ENCODE assay signal across 1 cellular context in the genomic region with DNA sequence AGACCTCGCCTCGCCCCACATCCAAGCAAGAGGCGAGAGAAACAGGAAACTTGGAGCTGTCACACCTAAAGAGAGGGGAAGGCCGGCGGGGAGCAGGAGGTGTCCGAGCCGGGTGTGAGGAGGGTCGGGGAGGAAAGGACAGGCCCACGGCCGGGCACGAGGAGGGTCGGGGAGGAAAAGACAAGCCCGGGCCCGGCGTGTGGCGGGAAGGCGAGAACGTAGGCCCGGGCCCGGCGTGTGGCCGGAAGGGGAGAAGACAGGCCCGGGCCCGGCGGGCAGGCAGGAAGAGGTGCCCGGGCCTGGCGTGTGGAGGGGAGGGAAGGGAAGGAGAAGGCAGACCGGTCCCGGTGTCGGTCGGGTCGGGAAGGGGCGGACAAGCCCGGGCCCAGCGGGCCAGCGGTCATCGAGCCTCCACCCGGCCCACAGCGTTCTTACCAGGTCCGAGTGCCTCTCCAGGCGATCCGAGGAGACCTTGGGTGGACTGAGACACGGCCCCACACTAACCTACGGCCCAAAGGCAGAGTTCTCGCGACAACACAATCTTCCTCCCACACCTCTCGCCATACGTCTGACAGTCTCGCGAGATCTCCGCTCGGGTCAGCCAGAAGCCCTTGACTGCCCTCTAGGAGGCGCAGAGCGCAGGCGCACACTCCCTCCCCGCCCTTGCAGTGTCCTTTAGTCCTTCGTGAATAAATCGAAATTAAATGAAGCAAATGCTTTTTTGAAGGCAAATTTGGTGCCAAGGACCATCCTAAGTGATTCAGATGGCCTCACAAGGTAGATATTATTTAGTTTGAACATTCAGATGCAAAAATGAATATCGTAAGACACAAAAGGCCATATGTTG.
TF ChIP-seq lines count a peak whose summit lies in the region.

A gene (minus strand): TSS at position 533 of the 847 bp plus-strand sequence. CDS start 13,943 bp downstream, outside the sequence.

TF ChIP-seq in HepG2, 621 proteins besides CTCF, POLR2A, EP300 and RAD21 (continued from another document and continues in another):
- TF ChIP-seq, protein P1, sequence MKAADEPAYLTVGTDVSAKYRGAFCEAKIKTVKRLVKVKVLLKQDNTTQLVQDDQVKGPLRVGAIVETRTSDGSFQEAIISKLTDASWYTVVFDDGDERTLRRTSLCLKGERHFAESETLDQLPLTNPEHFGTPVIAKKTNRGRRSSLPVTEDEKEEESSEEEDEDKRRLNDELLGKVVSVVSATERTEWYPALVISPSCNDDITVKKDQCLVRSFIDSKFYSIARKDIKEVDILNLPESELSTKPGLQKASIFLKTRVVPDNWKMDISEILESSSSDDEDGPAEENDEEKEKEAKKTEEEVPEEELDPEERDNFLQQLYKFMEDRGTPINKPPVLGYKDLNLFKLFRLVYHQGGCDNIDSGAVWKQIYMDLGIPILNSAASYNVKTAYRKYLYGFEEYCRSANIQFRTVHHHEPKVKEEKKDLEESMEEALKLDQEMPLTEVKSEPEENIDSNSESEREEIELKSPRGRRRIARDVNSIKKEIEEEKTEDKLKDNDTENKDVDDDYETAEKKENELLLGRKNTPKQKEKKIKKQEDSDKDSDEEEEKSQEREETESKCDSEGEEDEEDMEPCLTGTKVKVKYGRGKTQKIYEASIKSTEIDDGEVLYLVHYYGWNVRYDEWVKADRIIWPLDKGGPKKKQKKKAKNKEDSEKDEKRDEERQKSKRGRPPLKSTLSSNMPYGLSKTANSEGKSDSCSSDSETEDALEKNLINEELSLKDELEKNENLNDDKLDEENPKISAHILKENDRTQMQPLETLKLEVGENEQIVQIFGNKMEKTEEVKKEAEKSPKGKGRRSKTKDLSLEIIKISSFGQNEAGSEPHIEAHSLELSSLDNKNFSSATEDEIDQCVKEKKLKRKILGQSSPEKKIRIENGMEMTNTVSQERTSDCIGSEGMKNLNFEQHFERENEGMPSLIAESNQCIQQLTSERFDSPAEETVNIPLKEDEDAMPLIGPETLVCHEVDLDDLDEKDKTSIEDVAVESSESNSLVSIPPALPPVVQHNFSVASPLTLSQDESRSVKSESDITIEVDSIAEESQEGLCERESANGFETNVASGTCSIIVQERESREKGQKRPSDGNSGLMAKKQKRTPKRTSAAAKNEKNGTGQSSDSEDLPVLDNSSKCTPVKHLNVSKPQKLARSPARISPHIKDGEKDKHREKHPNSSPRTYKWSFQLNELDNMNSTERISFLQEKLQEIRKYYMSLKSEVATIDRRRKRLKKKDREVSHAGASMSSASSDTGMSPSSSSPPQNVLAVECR (CRISPR knock-in tag; IDR thresholded peaks at IDR 0.05; ENCODE audit: borderline replicate concordance): peak; percentile 87
- TF ChIP-seq MAZ (IDR thresholded peaks at IDR 0.05; ENCODE audit: borderline replicate concordance, low read depth, low read length): no peak
- peak; percentile 40; the same call in 1 of the 2 replicates for TF ChIP-seq MAZ (CRISPR knock-in tag; IDR thresholded peaks at IDR 0.05; ENCODE audit: low read depth)
- TF ChIP-seq THYN1 (CRISPR knock-in tag; IDR thresholded peaks at IDR 0.05; ENCODE audit: borderline replicate concordance, low read depth): no peak
- TF ChIP-seq ZNF34 (CRISPR knock-in tag; IDR thresholded peaks at IDR 0.05; ENCODE audit: borderline replicate concordance): no peak
- 0 out of 2 replicates have a peak, but pooled peaks have one; percentile 15 for TF ChIP-seq SMAD3 (CRISPR knock-in tag; IDR thresholded peaks at IDR 0.05)
- TF ChIP-seq MED1 (CRISPR knock-in tag; IDR thresholded peaks at IDR 0.05): peak; percentile 66; the same call in 1 of the 2 replicates
- TF ChIP-seq NPAS2 (CRISPR knock-in tag; IDR thresholded peaks at IDR 0.05; ENCODE audit: borderline replicate concordance): no peak
- peak; percentile 70; the same call in 1 of the 2 replicates for TF ChIP-seq DR1 (CRISPR knock-in tag; IDR thresholded peaks at IDR 0.05)
- peak; percentile 63 for TF ChIP-seq ZNF350 (CRISPR knock-in tag; IDR thresholded peaks at IDR 0.05; ENCODE audit: borderline replicate concordance, low read depth)
- TF ChIP-seq, protein P2, sequence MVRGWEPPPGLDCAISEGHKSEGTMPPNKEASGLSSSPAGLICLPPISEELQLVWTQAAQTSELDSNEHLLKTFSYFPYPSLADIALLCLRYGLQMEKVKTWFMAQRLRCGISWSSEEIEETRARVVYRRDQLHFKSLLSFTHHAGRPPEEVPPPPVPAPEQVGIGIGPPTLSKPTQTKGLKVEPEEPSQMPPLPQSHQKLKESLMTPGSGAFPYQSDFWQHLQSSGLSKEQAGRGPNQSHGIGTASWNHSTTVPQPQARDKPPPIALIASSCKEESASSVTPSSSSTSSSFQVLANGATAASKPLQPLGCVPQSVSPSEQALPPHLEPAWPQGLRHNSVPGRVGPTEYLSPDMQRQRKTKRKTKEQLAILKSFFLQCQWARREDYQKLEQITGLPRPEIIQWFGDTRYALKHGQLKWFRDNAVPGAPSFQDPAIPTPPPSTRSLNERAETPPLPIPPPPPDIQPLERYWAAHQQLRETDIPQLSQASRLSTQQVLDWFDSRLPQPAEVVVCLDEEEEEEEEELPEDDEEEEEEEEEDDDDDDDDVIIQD (CRISPR knock-in tag; IDR thresholded peaks at IDR 0.05; ENCODE audit: low read depth): peak; percentile 62
- TF ChIP-seq, protein P3, sequence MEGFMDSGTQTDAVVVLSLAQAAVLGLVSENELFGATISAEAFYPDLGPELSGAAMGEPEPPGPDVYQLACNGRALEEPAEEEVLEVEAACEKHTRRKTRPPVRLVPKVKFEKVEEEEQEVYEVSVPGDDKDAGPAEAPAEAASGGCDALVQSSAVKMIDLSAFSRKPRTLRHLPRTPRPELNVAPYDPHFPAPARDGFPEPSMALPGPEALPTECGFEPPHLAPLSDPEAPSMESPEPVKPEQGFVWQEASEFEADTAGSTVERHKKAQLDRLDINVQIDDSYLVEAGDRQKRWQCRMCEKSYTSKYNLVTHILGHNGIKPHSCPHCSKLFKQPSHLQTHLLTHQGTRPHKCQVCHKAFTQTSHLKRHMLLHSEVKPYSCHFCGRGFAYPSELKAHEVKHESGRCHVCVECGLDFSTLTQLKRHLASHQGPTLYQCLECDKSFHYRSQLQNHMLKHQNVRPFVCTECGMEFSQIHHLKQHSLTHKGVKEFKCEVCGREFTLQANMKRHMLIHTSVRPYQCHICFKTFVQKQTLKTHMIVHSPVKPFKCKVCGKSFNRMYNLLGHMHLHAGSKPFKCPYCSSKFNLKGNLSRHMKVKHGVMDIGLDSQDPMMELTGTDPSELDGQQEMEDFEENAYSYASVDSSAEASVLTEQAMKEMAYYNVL (CRISPR knock-in tag; IDR thresholded peaks at IDR 0.05; ENCODE audit: borderline replicate concordance): no peak
- no peak for TF ChIP-seq HNRNPUL1 (IDR thresholded peaks at IDR 0.05; ENCODE audit: low read depth, low read length)
- TF ChIP-seq SKI (IDR thresholded peaks at IDR 0.05; ENCODE audit: partially characterized antibody): no peak
- TF ChIP-seq ZNF777 (CRISPR knock-in tag; IDR thresholded peaks at IDR 0.05): no peak; the same call in 1 of the 2 replicates
- TF ChIP-seq HNRNPH1 (optimal IDR thresholded peaks at IDR 0.05; ENCODE audit: low read depth, low read length): no peak
- no peak; the same call in none of the 2 replicates for TF ChIP-seq KAT7 (CRISPR knock-in tag; IDR thresholded peaks at IDR 0.05; ENCODE audit: borderline replicate concordance)
- peak; percentile 45; the same call in 1 of the 2 replicates for TF ChIP-seq POGZ (CRISPR knock-in tag; IDR thresholded peaks at IDR 0.05)
- peak; percentile 77 for TF ChIP-seq TGIF2 (CRISPR knock-in tag; IDR thresholded peaks at IDR 0.05)
- TF ChIP-seq PAWR (CRISPR knock-in tag; IDR thresholded peaks at IDR 0.05; ENCODE audit: borderline replicate concordance): no peak
- no peak for TF ChIP-seq ZNF713 (CRISPR knock-in tag; IDR thresholded peaks at IDR 0.05)
- no peak for TF ChIP-seq ZNF282 (IDR thresholded peaks at IDR 0.05; ENCODE audit: partially characterized antibody)
- TF ChIP-seq, protein P4, sequence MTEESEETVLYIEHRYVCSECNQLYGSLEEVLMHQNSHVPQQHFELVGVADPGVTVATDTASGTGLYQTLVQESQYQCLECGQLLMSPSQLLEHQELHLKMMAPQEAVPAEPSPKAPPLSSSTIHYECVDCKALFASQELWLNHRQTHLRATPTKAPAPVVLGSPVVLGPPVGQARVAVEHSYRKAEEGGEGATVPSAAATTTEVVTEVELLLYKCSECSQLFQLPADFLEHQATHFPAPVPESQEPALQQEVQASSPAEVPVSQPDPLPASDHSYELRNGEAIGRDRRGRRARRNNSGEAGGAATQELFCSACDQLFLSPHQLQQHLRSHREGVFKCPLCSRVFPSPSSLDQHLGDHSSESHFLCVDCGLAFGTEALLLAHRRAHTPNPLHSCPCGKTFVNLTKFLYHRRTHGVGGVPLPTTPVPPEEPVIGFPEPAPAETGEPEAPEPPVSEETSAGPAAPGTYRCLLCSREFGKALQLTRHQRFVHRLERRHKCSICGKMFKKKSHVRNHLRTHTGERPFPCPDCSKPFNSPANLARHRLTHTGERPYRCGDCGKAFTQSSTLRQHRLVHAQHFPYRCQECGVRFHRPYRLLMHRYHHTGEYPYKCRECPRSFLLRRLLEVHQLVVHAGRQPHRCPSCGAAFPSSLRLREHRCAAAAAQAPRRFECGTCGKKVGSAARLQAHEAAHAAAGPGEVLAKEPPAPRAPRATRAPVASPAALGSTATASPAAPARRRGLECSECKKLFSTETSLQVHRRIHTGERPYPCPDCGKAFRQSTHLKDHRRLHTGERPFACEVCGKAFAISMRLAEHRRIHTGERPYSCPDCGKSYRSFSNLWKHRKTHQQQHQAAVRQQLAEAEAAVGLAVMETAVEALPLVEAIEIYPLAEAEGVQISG (CRISPR knock-in tag; IDR thresholded peaks at IDR 0.05): peak; percentile 57; the same call in 1 of the 2 replicates
- TF ChIP-seq, protein P5, sequence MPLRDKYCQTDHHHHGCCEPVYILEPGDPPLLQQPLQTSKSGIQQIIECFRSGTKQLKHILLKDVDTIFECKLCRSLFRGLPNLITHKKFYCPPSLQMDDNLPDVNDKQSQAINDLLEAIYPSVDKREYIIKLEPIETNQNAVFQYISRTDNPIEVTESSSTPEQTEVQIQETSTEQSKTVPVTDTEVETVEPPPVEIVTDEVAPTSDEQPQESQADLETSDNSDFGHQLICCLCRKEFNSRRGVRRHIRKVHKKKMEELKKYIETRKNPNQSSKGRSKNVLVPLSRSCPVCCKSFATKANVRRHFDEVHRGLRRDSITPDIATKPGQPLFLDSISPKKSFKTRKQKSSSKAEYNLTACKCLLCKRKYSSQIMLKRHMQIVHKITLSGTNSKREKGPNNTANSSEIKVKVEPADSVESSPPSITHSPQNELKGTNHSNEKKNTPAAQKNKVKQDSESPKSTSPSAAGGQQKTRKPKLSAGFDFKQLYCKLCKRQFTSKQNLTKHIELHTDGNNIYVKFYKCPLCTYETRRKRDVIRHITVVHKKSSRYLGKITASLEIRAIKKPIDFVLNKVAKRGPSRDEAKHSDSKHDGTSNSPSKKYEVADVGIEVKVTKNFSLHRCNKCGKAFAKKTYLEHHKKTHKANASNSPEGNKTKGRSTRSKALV (CRISPR knock-in tag; IDR thresholded peaks at IDR 0.05): no peak
- peak; percentile 12; the same call in 1 of the 2 replicates for TF ChIP-seq ZNF652 (CRISPR knock-in tag; IDR thresholded peaks at IDR 0.05; ENCODE audit: borderline replicate concordance, low read depth)
- TF ChIP-seq, protein P6, sequence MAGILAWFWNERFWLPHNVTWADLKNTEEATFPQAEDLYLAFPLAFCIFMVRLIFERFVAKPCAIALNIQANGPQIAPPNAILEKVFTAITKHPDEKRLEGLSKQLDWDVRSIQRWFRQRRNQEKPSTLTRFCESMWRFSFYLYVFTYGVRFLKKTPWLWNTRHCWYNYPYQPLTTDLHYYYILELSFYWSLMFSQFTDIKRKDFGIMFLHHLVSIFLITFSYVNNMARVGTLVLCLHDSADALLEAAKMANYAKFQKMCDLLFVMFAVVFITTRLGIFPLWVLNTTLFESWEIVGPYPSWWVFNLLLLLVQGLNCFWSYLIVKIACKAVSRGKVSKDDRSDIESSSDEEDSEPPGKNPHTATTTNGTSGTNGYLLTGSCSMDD (CRISPR knock-in tag; IDR thresholded peaks at IDR 0.05): no peak
- TF ChIP-seq CENPX (CRISPR knock-in tag; IDR thresholded peaks at IDR 0.05): no peak
- TF ChIP-seq, protein P7, sequence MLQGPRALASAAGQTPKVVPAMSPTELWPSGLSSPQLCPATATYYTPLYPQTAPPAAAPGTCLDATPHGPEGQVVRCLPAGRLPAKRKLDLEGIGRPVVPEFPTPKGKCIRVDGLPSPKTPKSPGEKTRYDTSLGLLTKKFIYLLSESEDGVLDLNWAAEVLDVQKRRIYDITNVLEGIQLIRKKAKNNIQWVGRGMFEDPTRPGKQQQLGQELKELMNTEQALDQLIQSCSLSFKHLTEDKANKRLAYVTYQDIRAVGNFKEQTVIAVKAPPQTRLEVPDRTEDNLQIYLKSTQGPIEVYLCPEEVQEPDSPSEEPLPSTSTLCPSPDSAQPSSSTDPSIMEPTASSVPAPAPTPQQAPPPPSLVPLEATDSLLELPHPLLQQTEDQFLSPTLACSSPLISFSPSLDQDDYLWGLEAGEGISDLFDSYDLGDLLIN (CRISPR knock-in tag; IDR thresholded peaks at IDR 0.05; ENCODE audit: borderline replicate concordance): no peak
- TF ChIP-seq, protein P8, sequence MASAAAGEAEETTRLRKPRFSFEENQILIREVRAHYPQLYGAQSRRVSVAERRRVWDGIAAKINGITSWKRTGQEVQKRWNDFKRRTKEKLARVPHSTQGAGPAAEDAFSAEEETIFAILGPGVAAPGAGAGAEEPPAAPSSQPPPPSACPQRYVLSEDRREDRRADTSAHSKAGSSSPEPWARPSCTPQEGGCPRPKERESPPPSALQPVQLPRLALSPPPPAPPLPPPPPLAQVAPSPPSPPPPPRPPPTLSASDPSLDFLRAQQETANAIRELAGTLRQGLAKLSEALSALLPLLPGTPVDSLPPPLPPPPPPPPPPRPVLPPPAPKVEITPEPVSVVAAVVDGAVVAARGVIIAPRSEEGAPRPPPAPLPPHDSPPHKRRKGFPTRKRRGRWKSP (CRISPR knock-in tag; IDR thresholded peaks at IDR 0.05): peak; percentile 79
- no peak for TF ChIP-seq CREB1 (IDR thresholded peaks at IDR 0.05)
- TF ChIP-seq CREB1 (CRISPR knock-in tag; IDR thresholded peaks at IDR 0.05): 0 out of 2 replicates have a peak, but pooled peaks have one; percentile 26
- TF ChIP-seq, protein P9, sequence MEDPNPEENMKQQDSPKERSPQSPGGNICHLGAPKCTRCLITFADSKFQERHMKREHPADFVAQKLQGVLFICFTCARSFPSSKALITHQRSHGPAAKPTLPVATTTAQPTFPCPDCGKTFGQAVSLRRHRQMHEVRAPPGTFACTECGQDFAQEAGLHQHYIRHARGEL (CRISPR knock-in tag; IDR thresholded peaks at IDR 0.05): no peak
- TF ChIP-seq, protein P10, sequence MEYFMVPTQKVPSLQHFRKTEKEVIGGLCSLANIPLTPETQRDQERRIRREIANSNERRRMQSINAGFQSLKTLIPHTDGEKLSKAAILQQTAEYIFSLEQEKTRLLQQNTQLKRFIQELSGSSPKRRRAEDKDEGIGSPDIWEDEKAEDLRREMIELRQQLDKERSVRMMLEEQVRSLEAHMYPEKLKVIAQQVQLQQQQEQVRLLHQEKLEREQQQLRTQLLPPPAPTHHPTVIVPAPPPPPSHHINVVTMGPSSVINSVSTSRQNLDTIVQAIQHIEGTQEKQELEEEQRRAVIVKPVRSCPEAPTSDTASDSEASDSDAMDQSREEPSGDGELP (IDR thresholded peaks at IDR 0.05; ENCODE audit: borderline replicate concordance, low read depth): no peak
- TF ChIP-seq, protein P11, sequence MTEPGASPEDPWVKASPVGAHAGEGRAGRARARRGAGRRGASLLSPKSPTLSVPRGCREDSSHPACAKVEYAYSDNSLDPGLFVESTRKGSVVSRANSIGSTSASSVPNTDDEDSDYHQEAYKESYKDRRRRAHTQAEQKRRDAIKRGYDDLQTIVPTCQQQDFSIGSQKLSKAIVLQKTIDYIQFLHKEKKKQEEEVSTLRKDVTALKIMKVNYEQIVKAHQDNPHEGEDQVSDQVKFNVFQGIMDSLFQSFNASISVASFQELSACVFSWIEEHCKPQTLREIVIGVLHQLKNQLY (CRISPR knock-in tag; IDR thresholded peaks at IDR 0.05): no peak
- no peak for TF ChIP-seq ZKSCAN1 (IDR thresholded peaks at IDR 0.05; ENCODE audit: low read length)
- no peak for TF ChIP-seq MAFF (IDR thresholded peaks at IDR 0.05; ENCODE audit: low read depth, low read length)
